17 cellular contexts compared by ENCODE assay signal in the genomic region with DNA sequence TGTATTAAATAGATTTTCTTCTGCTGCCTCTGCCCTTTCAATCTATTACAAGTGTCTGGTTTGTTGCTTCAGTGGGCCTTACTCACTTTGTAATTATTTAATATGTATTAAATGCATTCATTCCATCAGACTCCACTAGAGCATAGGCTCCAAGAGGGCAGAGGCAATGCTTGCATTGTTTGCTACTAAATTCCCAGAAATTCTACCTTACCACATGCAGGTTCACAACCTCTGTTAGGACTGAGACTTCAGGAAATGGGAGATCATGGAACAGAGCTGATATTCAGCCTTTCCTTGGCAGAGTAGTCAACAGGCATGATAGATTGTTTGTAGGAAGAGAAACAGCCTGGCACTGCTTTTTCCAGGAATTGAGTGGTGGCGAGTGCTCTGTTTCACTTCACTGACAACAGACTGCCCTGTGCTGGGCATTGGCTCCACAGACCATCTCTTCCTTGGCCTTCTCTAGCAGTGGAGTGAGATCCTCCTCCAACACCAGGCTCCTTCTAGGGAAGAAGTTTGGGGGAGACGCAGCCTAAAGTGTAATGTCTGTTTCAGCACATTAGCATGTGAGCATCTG. TPM values are rescaled to one million over a fixed set of nuclear protein-coding genes. Genes with fewer than 3 reads are reported as not detected.
A peak's percentile ranks its signal among the peaks of the same experiment; 100 is the strongest.
DNase-seq lines count a peak whose midpoint lies in the region; ATAC-seq lines count a peak whose summit lies in the region.
"Had no signal": no experiment of that assay in that cellular context is flagged by ENCODE, and none has a peak within 500 bp of the region (broad histone marks: within the 10 kb centered on the region; RNA-seq: fewer than 3 reads in every experiment).

No MANE protein-coding gene starts in this region.

- peak; percentile 20 for ATAC-seq in Right ventricle myocardium superior (ENCODE audit: poor library complexity)
- ATAC-seq in left cardiac atrium, result no peak
- ATAC-seq in HG03175 (IDR thresholded peaks at IDR 0.05; ENCODE audit: unreplicated experiment), result no peak
- ATAC-seq in GM18517 (IDR thresholded peaks at IDR 0.05; ENCODE audit: unreplicated experiment), result no peak
- ATAC-seq in HG02938 (IDR thresholded peaks at IDR 0.05; ENCODE audit: unreplicated experiment), result no peak
- ATAC-seq: A549, HepG2 had no signal

- intact Hi-C loops in Right ventricle myocardium superior (cut with DNase I) (no loop called here), left cardiac atrium (cut with DNase I) (no loop called here)

- no peak for DNase-seq in Right ventricle myocardium superior
- no peak for DNase-seq in left cardiac atrium
- DNase-seq in kidney tubule cell (ENCODE audit: low spot score), result peak; percentile 26
- DNase-seq in renal cortical epithelial cell (ENCODE audit: low read depth), result peak; percentile 80
- DNase-seq: AML-193; Caco-2; CD4-positive, alpha-beta T cell; DMS79; GDM1; GM23248; HCEC 1CT; KG1 had no signal

RNA-seq across cellular contexts. Expression of gene MATN3, which starts 6.2 kb away (rescaled TPM):
- total RNA-seq in Right ventricle myocardium superior (0.16 TPM), left cardiac atrium (under 1 TPM; 0.29 to 0.52 TPM), renal cortical epithelial cell (8.9 and 32.1 TPM in 2 replicates)
- total RNA-seq: CD4-positive, alpha-beta T cell had no signal

RNA-seq across cellular contexts. Expression of gene WDR35, which starts 28.8 kb away (rescaled TPM):
- 4.2 TPM for total RNA-seq in Right ventricle myocardium superior
- 1 to 10 TPM; 3.7 to 6.3 TPM for total RNA-seq in left cardiac atrium
- 14.6 and 38.4 TPM in 2 replicates for total RNA-seq in renal cortical epithelial cell

RNA-seq across cellular contexts. Expression of gene LAPTM4A, which starts 32.8 kb away (rescaled TPM):
- total RNA-seq in Right ventricle myocardium superior, result 217 TPM
- 100 to 1,000 TPM; 185 to 202 TPM for total RNA-seq in left cardiac atrium
- total RNA-seq in renal cortical epithelial cell, result 265 and 357 TPM in 2 replicates

Comparison
In these comparisons a context has a peak if more than half of its experiments do, and no peak if none do; other contexts are left out.
1. DNase-seq: peak in kidney tubule cell (single experiment) and renal cortical epithelial cell (single experiment); none in Right ventricle myocardium superior (single experiment) and left cardiac atrium (single experiment).